ENCODE assay signal across 8 cellular contexts in genomic region chr2:61853848-61854434, GRCh38. TPM values are rescaled to one million over a fixed set of nuclear protein-coding genes. Genes with fewer than 3 reads are reported as not detected.
DNase-seq lines count a peak whose midpoint lies in the region; ATAC-seq and TF ChIP-seq lines count a peak whose summit lies in the region.

FAM161A (minus strand) TSS chr2:61854060; CDS start chr2:61854041, 19 bp downstream.

- H3K36me3 Mint-ChIP-seq in CD8-positive, alpha-beta T cell, result peaks cover 10% of the 10 kb centered on the region
- peaks cover 2% of the 10 kb centered on the region for H3K36me3 Mint-ChIP-seq in activated CD8-positive, alpha-beta T cell treated with anti-CD3 and anti-CD28 coated beads, Interleukin-2, amount 10 ng/mL, durations not matched to agents 7 days and 5 days (ENCODE audit: low read depth)

- CTCF ChIA-PET in CD8-positive, alpha-beta T cell (lab: Charles Lee), result interaction anchor here (0.6 kb wide), 1 partner anchor 65 kb away, joined by 5 read pairs; no protein-coding TSS in a partner anchor
- CTCF ChIA-PET in activated CD8-positive, alpha-beta T cell treated with anti-CD3 and anti-CD28 coated beads, Interleukin-2, amount 10 ng/mL, durations not matched to agents 7 days and 5 days (lab: Charles Lee), result interaction anchor here (0.7 to 1.3 kb wide), 2 partner anchors 11 to 13 kb away, joined by 3 read pairs; no protein-coding TSS in a partner anchor

- peak within 1 kb of the TSS; percentile 96 for H3K27ac Mint-ChIP-seq in CD8-positive, alpha-beta T cell
- peak within 1 kb of the TSS; percentile 92 for H3K27ac Mint-ChIP-seq in activated CD8-positive, alpha-beta T cell treated with anti-CD3 and anti-CD28 coated beads, Interleukin-2, amount 10 ng/mL, durations not matched to agents 7 days and 5 days

- H3K9me3 Mint-ChIP-seq in CD8-positive, alpha-beta T cell, result no peaks in the 10 kb centered on the region
- no peaks in the 10 kb centered on the region for H3K9me3 Mint-ChIP-seq in activated CD8-positive, alpha-beta T cell treated with anti-CD3 and anti-CD28 coated beads, Interleukin-2, amount 10 ng/mL, durations not matched to agents 7 days and 5 days (ENCODE audit: insufficient read depth)

- ATAC-seq in CD8-positive, alpha-beta T cell, result peak; percentile 43
- peak; percentile 83 for ATAC-seq in GM19455 (IDR thresholded peaks at IDR 0.05; ENCODE audit: unreplicated experiment)
- ATAC-seq in HG03575 (IDR thresholded peaks at IDR 0.05; ENCODE audit: extremely low read depth, insufficient number of reproducible peaks, low FRiP score, unreplicated experiment), result peak; percentile 19
- peak; percentile 68 for ATAC-seq in activated CD8-positive, alpha-beta T cell treated with anti-CD3 and anti-CD28 coated beads, Interleukin-2, amount 10 ng/mL, durations not matched to agents 7 days and 5 days

- H3K4me3 ChIP-seq in CD8-positive, alpha-beta T cell (ENCODE audit: low read depth, low read length), result peak within 1 kb of the TSS; percentile 79

- no peaks in the 10 kb centered on the region for H3K27me3 ChIP-seq in CD8-positive, alpha-beta T cell (ENCODE audit: insufficient read depth, low read length)

- H3K4me3 Mint-ChIP-seq in CD8-positive, alpha-beta T cell, result peak within 1 kb of the TSS; percentile 97
- H3K4me3 Mint-ChIP-seq in activated CD8-positive, alpha-beta T cell treated with anti-CD3 and anti-CD28 coated beads, Interleukin-2, amount 10 ng/mL, durations not matched to agents 7 days and 5 days, result peak within 1 kb of the TSS; percentile 85

- TF ChIP-seq CTCF in CD8-positive, alpha-beta T cell (IDR thresholded peaks at IDR 0.05), result no peak

- intact Hi-C loops in CD8-positive, alpha-beta T cell (cut with DNase I, micrococcal nuclease), result loop anchor here (1.0 to 10.0 kb wide), 15 partner anchors 15 to 1099 kb away; partner anchors contain the start of genes CCT4 (in 2 of the 2), USP34 (in 2 of the 2), XPO1 (in 2 of the 2) and B3GNT2 (in 1 of the 2)

- H3K9me3 ChIP-seq in CD8-positive, alpha-beta T cell (ENCODE audit: low read length), result no peaks in the 10 kb centered on the region

- peak within 1 kb of the TSS; percentile 64 for H3K27ac ChIP-seq in CD8-positive, alpha-beta T cell (ENCODE audit: low read depth, low read length)

- POLR2A ChIA-PET in CD8-positive, alpha-beta T cell (lab: Charles Lee), result interaction anchor here (1.2 to 1.5 kb wide), 4 partner anchors 33 to 323 kb away, joined by 3 to 7 read pairs (median 4); partner anchors contain the start of genes COMMD1 and XPO1
- POLR2A ChIA-PET in activated CD8-positive, alpha-beta T cell treated with anti-CD3 and anti-CD28 coated beads, Interleukin-2, amount 10 ng/mL, durations not matched to agents 7 days and 5 days (lab: Charles Lee), result interaction anchor here (0.6 to 1.6 kb wide), 3 partner anchors 9 to 316 kb away, joined by 3 to 5 read pairs (median 3); partner anchors contain the start of gene XPO1

- no peaks in the 10 kb centered on the region for H3K36me3 ChIP-seq in CD8-positive, alpha-beta T cell (ENCODE audit: insufficient read depth, low read length)

- H3K27me3 Mint-ChIP-seq in CD8-positive, alpha-beta T cell (ENCODE audit: low read depth), result no peaks in the 10 kb centered on the region
- H3K27me3 Mint-ChIP-seq in activated CD8-positive, alpha-beta T cell treated with anti-CD3 and anti-CD28 coated beads, Interleukin-2, amount 10 ng/mL, durations not matched to agents 7 days and 5 days (ENCODE audit: low read depth), result no peaks in the 10 kb centered on the region

- peaks cover 12% of the 10 kb centered on the region for H3K4me1 ChIP-seq in CD8-positive, alpha-beta T cell (ENCODE audit: insufficient read depth, low read length)

- peak; percentile 44 to 85 (median 75) for DNase-seq in CD8-positive, alpha-beta T cell
- DNase-seq in NCI-H774 (lab: John Stamatoyannopoulos, UW), result peak; percentile 86
- peak; percentile 86 for DNase-seq in activated CD8-positive, alpha-beta T cell treated with anti-CD3 and anti-CD28 coated beads, Interleukin-2, amount 10 ng/mL, durations not matched to agents 7 days and 5 days
- DNase-seq in effector CD4-positive, alpha-beta T cell, result peak; percentile 63
- peak; percentile 87 to 93 for DNase-seq in lung microvascular endothelial cell (ENCODE audit: low read depth in 2 of 2)
- peak; percentile 38 to 61 (median 44) for DNase-seq in stimulated activated CD4-positive, alpha-beta T cell treated with anti-CD3 and anti-CD28 coated beads, TNF-alpha, amount 100 ng/mL, for 4 hours (ENCODE audit: low read depth in 3 of 3)

- peaks cover 15% of the 10 kb centered on the region for H3K4me1 Mint-ChIP-seq in CD8-positive, alpha-beta T cell (ENCODE audit: low read depth)
- H3K4me1 Mint-ChIP-seq in activated CD8-positive, alpha-beta T cell treated with anti-CD3 and anti-CD28 coated beads, Interleukin-2, amount 10 ng/mL, durations not matched to agents 7 days and 5 days (ENCODE audit: low read depth), result peaks cover 21% of the 10 kb centered on the region

RNA-seq across cellular contexts. Expression of gene FAM161A, which starts in this region (rescaled TPM):
- under 1 TPM; 0.56 to 0.81 TPM for total RNA-seq in CD8-positive, alpha-beta T cell
- 1 to 10 TPM; 4.5 to 5.3 TPM for total RNA-seq in activated CD8-positive, alpha-beta T cell treated with anti-CD3 and anti-CD28 coated beads, Interleukin-2, amount 10 ng/mL, durations not matched to agents 7 days and 5 days
- total RNA-seq in lung microvascular endothelial cell, result 0.65 and 0.99 TPM in 2 replicates

Comparison
In these comparisons a context has a peak if more than half of its experiments do, and no peak if none do; other contexts are left out.
1. Peak in every context shown above with its lines: DNase-seq, ATAC-seq, H3K4me3 ChIP-seq and H3K27ac ChIP-seq.
2. Peak in DNase-seq, ATAC-seq, H3K4me3 ChIP-seq and H3K27ac ChIP-seq in CD8-positive, alpha-beta T cell; RNA of the gene not detected or under 1 TPM.
3. Peak in DNase-seq in lung microvascular endothelial cell; RNA of the gene not detected or under 1 TPM.
4. ATAC-seq: peak in every context shown above with its lines; median percentile 83 in GM19455; 68 in activated CD8-positive, alpha-beta T cell treated with anti-CD3 and anti-CD28 coated beads, Interleukin-2, amount 10 ng/mL, durations not matched to agents 7 days and 5 days; 43 in CD8-positive, alpha-beta T cell; 19 in HG03575.